1 cellular context compared by ENCODE assay signal in the genomic region with DNA sequence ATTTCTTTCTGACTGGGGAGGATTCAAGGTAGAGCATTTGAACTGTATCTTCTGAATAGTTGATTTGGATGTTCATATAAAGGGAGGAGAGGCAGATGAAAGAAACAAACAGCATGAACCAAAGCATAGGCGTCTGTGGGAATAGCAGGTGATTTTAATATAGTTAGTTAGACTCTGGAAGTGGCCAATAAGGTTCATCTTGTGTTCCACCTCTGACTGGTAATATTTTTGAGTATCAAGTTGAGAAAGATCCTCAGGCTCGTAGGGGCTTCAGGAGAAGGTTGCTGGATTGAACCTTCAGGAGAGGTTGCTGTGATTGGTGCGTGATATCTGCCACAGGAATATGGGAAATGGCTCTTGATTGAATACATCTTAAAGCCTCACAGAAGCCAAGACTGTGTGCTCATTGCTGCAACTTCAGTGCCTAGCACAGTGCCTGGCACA.
TF ChIP-seq lines count a peak whose summit lies in the region.

No MANE protein-coding gene starts in this region.

TF ChIP-seq in K562, 482 proteins besides CTCF, POLR2A, EP300 and RAD21 (continued from another document):
- TF ChIP-seq, protein P1, sequence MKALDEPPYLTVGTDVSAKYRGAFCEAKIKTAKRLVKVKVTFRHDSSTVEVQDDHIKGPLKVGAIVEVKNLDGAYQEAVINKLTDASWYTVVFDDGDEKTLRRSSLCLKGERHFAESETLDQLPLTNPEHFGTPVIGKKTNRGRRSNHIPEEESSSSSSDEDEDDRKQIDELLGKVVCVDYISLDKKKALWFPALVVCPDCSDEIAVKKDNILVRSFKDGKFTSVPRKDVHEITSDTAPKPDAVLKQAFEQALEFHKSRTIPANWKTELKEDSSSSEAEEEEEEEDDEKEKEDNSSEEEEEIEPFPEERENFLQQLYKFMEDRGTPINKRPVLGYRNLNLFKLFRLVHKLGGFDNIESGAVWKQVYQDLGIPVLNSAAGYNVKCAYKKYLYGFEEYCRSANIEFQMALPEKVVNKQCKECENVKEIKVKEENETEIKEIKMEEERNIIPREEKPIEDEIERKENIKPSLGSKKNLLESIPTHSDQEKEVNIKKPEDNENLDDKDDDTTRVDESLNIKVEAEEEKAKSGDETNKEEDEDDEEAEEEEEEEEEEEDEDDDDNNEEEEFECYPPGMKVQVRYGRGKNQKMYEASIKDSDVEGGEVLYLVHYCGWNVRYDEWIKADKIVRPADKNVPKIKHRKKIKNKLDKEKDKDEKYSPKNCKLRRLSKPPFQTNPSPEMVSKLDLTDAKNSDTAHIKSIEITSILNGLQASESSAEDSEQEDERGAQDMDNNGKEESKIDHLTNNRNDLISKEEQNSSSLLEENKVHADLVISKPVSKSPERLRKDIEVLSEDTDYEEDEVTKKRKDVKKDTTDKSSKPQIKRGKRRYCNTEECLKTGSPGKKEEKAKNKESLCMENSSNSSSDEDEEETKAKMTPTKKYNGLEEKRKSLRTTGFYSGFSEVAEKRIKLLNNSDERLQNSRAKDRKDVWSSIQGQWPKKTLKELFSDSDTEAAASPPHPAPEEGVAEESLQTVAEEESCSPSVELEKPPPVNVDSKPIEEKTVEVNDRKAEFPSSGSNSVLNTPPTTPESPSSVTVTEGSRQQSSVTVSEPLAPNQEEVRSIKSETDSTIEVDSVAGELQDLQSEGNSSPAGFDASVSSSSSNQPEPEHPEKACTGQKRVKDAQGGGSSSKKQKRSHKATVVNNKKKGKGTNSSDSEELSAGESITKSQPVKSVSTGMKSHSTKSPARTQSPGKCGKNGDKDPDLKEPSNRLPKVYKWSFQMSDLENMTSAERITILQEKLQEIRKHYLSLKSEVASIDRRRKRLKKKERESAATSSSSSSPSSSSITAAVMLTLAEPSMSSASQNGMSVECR (CRISPR knock-in tag; IDR thresholded peaks at IDR 0.05): no peak
- TF ChIP-seq CHD2 (IDR thresholded peaks at IDR 0.05; ENCODE audit: low read depth, low read length): no peak
- TF ChIP-seq, protein P2, sequence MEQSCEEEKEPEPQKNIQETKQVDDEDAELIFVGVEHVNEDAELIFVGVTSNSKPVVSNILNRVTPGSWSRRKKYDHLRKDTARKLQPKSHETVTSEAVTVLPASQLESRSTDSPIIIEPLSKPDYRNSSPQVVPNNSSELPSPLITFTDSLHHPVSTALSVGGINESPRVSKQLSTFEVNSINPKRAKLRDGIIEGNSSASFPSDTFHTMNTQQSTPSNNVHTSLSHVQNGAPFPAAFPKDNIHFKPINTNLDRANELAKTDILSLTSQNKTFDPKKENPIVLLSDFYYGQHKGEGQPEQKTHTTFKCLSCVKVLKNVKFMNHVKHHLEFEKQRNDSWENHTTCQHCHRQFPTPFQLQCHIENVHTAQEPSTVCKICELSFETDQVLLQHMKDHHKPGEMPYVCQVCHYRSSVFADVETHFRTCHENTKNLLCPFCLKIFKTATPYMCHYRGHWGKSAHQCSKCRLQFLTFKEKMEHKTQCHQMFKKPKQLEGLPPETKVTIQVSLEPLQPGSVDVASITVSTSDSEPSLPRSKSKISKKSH (CRISPR knock-in tag; IDR thresholded peaks at IDR 0.05): no peak
- no peak for TF ChIP-seq KHSRP (IDR thresholded peaks at IDR 0.05)
- TF ChIP-seq KAT8 (IDR thresholded peaks at IDR 0.05; ENCODE audit: low read depth): no peak
- TF ChIP-seq, protein P3, sequence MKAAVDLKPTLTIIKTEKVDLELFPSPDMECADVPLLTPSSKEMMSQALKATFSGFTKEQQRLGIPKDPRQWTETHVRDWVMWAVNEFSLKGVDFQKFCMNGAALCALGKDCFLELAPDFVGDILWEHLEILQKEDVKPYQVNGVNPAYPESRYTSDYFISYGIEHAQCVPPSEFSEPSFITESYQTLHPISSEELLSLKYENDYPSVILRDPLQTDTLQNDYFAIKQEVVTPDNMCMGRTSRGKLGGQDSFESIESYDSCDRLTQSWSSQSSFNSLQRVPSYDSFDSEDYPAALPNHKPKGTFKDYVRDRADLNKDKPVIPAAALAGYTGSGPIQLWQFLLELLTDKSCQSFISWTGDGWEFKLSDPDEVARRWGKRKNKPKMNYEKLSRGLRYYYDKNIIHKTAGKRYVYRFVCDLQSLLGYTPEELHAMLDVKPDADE (conservative IDR thresholded peaks at IDR 0.05; ENCODE audit: control insufficient read depth, low read depth, low read length): no peak
- no peak for TF ChIP-seq ZBTB7A (IDR thresholded peaks at IDR 0.05; ENCODE audit: borderline replicate concordance, control insufficient read depth, low read depth, low read length)
- TF ChIP-seq POLR3A (IDR thresholded peaks at IDR 0.05; ENCODE audit: borderline replicate concordance, extremely low read depth, insufficient read depth, insufficient read length): no peak
- TF ChIP-seq, protein P4, sequence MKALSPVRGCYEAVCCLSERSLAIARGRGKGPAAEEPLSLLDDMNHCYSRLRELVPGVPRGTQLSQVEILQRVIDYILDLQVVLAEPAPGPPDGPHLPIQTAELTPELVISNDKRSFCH (CRISPR knock-in tag; IDR thresholded peaks at IDR 0.05): no peak
- TF ChIP-seq, protein P4 (tag; IDR thresholded peaks at IDR 0.05): no peak
- TF ChIP-seq, protein P5, sequence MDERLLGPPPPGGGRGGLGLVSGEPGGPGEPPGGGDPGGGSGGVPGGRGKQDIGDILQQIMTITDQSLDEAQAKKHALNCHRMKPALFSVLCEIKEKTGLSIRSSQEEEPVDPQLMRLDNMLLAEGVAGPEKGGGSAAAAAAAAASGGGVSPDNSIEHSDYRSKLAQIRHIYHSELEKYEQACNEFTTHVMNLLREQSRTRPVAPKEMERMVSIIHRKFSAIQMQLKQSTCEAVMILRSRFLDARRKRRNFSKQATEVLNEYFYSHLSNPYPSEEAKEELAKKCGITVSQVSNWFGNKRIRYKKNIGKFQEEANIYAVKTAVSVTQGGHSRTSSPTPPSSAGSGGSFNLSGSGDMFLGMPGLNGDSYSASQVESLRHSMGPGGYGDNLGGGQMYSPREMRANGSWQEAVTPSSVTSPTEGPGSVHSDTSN (CRISPR knock-in tag; IDR thresholded peaks at IDR 0.05; ENCODE audit: low read depth): no peak
- TF ChIP-seq, protein P5 (tag; conservative IDR thresholded peaks at IDR 0.05; ENCODE audit: low read depth): no peak
- TF ChIP-seq ZNF445 (CRISPR knock-in tag; IDR thresholded peaks at IDR 0.05; ENCODE audit: low read depth): no peak
- TF ChIP-seq FOXP1 (CRISPR knock-in tag; IDR thresholded peaks at IDR 0.05): no peak
- TF ChIP-seq ZC3H11A (IDR thresholded peaks at IDR 0.05; ENCODE audit: low read depth, low read length): no peak
- TF ChIP-seq TRIM28 (IDR thresholded peaks at IDR 0.05): no peak
- no peak for TF ChIP-seq ZC3H8 (IDR thresholded peaks at IDR 0.05)
